In genomic region chr17:50546701-50547034, GRCh38 we compare ENCODE assay signal across 8 cellular contexts. TPM values are rescaled to one million over a fixed set of nuclear protein-coding genes. Genes with fewer than 3 reads are reported as not detected.
DNase-seq lines count a peak whose midpoint lies in the region; ATAC-seq, FAIRE-seq and TF ChIP-seq lines count a peak whose summit lies in the region.

No MANE protein-coding gene starts in this region.

- peaks cover 15 to 55% of the 10 kb centered on the region in 2 experiments; a peak in 4 of 5 replicates for H3K4me1 ChIP-seq in K562 (replicated peaks in 1 of 2; ENCODE audit: control insufficient read depth in 2 of 2, insufficient read depth in 2 of 2, low read length in 2 of 2)
- H3K4me1 ChIP-seq in muscle layer of duodenum (ENCODE audit: control insufficient read depth in 1 of 2, insufficient read depth in 2 of 2, low read length in 2 of 2): peaks cover 4 to 22% of the 10 kb centered on the region in 2 donors
- peaks cover 28% of the 10 kb centered on the region for H3K4me1 ChIP-seq in vagina

- H4K20me1 ChIP-seq in K562 (replicated peaks; ENCODE audit: control insufficient read depth, insufficient read depth, low read length): no peaks in the 10 kb centered on the region; the same call in 1 of the 2 replicates

- intact Hi-C loops in K562 (cut with micrococcal nuclease): loop anchor here (1.0 to 5.0 kb wide), 4 partner anchors 64 to 396 kb away; no protein-coding TSS in a partner anchor
- intact Hi-C loops in vagina (cut with DNase I): loop anchor here (2.0 to 5.0 kb wide), 3 partner anchors 81 to 296 kb away; no protein-coding TSS in a partner anchor

- no peak for TF ChIP-seq POLR2A in K562 (conservative IDR thresholded peaks at IDR 0.05)
- no peak for TF ChIP-seq POLR2A in vagina (IDR thresholded peaks at IDR 0.05)

- no TSS peak for BruUV-seq in K562 (replicated peaks; lab: Mats Ljungman, UMichigan)

- H3K9me1 ChIP-seq in K562 (ENCODE audit: control insufficient read depth, insufficient read depth, low read length): no peaks in the 10 kb centered on the region

- no peak for TF ChIP-seq RAD21 in K562 (CRISPR knock-in tag; conservative IDR thresholded peaks at IDR 0.05 in 1 of 2, IDR thresholded peaks at IDR 0.05 in 1 of 2)

- H3K4me3 ChIP-seq in K562 (no peak overlapping the region), muscle layer of duodenum (ENCODE audit: low read depth in 1 of 2, low read length in 2 of 2) (peak overlapping the region; percentile 21 to 70), vagina (peak overlapping the region; percentile 58 to 61)

- peaks cover 15% of the 10 kb centered on the region for H3K4me1 Mint-ChIP-seq in stimulated activated naive CD8-positive, alpha-beta T cell treated with anti-CD3 and anti-CD28 coated beads, Interleukin-15, Interleukin-2, amounts not matched to agents 100 ng/mL and 50 ng/mL, for 24 hours (ENCODE audit: low read depth)

- CTCF ChIA-PET in K562 (lab: Yijun Ruan, JAX; ENCODE audit: low intra/inter-chr PET ratio): interaction anchor here (0.6 to 2.5 kb wide), 5 partner anchors 63 to 148 kb away, joined by 5 to 11 read pairs (median 7); no protein-coding TSS in a partner anchor

- WGBS in K562 (ENCODE audit: insufficient coverage, low coverage, missing lambda C conversion rate): 44% methylated on average over 4 of the region's 4 CpGs

- H3K36me3 ChIP-seq in K562 (ENCODE audit: control insufficient read depth, insufficient read depth, low read length): no peaks in the 10 kb centered on the region
- H3K36me3 ChIP-seq in muscle layer of duodenum (ENCODE audit: control insufficient read depth in 1 of 2, insufficient read depth in 2 of 2, low read length in 2 of 2): peaks cover 0 to 21% of the 10 kb centered on the region in 2 donors
- H3K36me3 ChIP-seq in vagina: peaks cover 0 to 4% of the 10 kb centered on the region in 2 donors

- no peak for FAIRE-seq in K562 (lab: Jason Lieb, UNC)

- H3K9me3 ChIP-seq in K562 (replicated peaks; ENCODE audit: control insufficient read depth, insufficient read depth, low read depth, low read length): no peaks in the 10 kb centered on the region
- no peaks in the 10 kb centered on the region for H3K9me3 ChIP-seq in muscle layer of duodenum (ENCODE audit: control insufficient read depth in 1 of 2, low read length in 2 of 2)
- H3K9me3 ChIP-seq in vagina: no peaks in the 10 kb centered on the region

- no peak for DNase-seq in stimulated activated naive CD8-positive, alpha-beta T cell treated with anti-CD3 and anti-CD28 coated beads, Interleukin-15, Interleukin-2, amounts not matched to agents 100 U/mL and 50 U/mL, for 24 hours
- DNase-seq in K562 (ENCODE audit: extremely low read depth in 1 of 4, low spot score in 3 of 4) (no peak), vagina (ENCODE audit: extremely low spot score in 2 of 2) (no peak), DMS79 (lab: John Stamatoyannopoulos, UW) (no peak)

- H3K4me3 Mint-ChIP-seq in stimulated activated naive CD8-positive, alpha-beta T cell treated with anti-CD3 and anti-CD28 coated beads, Interleukin-15, Interleukin-2, amounts not matched to agents 100 ng/mL and 50 ng/mL, for 24 hours: peak overlapping the region; percentile 49

- H2AFZ ChIP-seq in K562 (ENCODE audit: low read depth, low read length): peak overlapping the region; percentile 46

- POLR2A ChIA-PET in K562 (lab: Yijun Ruan, JAX): no interaction called here

- no peak for ATAC-seq in stimulated activated naive CD8-positive, alpha-beta T cell treated with anti-CD3 and anti-CD28 coated beads, Interleukin-15, Interleukin-2, amounts not matched to agents 100 U/mL and 50 U/mL, for 24 hours
- ATAC-seq in K562 (no peak), HG02973 (IDR thresholded peaks at IDR 0.05; ENCODE audit: unreplicated experiment) (no peak), GM19035 (IDR thresholded peaks at IDR 0.05; ENCODE audit: unreplicated experiment) (no peak)

- TF ChIP-seq CTCF in K562 (IDR thresholded peaks at IDR 0.05 in 2 of 3, conservative IDR thresholded peaks at IDR 0.05 in 1 of 3; ENCODE audit: insufficient read depth in 2 of 3, low read depth in 1 of 3, low read length in 3 of 3) (no peak), vagina (IDR thresholded peaks at IDR 0.05) (no peak)

- H3K27me3 Mint-ChIP-seq in stimulated activated naive CD8-positive, alpha-beta T cell treated with anti-CD3 and anti-CD28 coated beads, Interleukin-15, Interleukin-2, amounts not matched to agents 100 ng/mL and 50 ng/mL, for 24 hours: peaks cover 6% of the 10 kb centered on the region

- no peaks in the 10 kb centered on the region for H3K36me3 Mint-ChIP-seq in stimulated activated naive CD8-positive, alpha-beta T cell treated with anti-CD3 and anti-CD28 coated beads, Interleukin-15, Interleukin-2, amounts not matched to agents 100 ng/mL and 50 ng/mL, for 24 hours (ENCODE audit: low read depth)

- in situ Hi-C loops in K562 (cut with MboI): loop anchor here (5.0 to 10.0 kb wide), 4 partner anchors 81 to 408 kb away; no protein-coding TSS in a partner anchor

- H3K27me3 ChIP-seq in K562 (ENCODE audit: control insufficient read depth in 2 of 2, insufficient read depth in 2 of 2, low read length in 2 of 2) (0 out of 5 replicates have a peak, but pooled peaks cover 0 to 2% of the 10 kb centered on the region in 2 experiments), muscle layer of duodenum (ENCODE audit: low read depth, low read length) (no peaks in the 10 kb centered on the region), vagina (no peaks in the 10 kb centered on the region)

- H3K27ac ChIP-seq in K562 (ENCODE audit: extremely low read depth, low read depth, low read length): no peak overlapping the region
- H3K27ac ChIP-seq in muscle layer of duodenum (ENCODE audit: low read length): no peak overlapping the region
- peak overlapping the region; percentile 93 for H3K27ac ChIP-seq in vagina

- H3K9me3 Mint-ChIP-seq in stimulated activated naive CD8-positive, alpha-beta T cell treated with anti-CD3 and anti-CD28 coated beads, Interleukin-15, Interleukin-2, amounts not matched to agents 100 ng/mL and 50 ng/mL, for 24 hours: no peaks in the 10 kb centered on the region

- no peak overlapping the region for H3K9ac ChIP-seq in K562 (ENCODE audit: insufficient read depth in 1 of 2, low read depth in 2 of 2, low read length in 2 of 2)

- H3K4me2 ChIP-seq in K562 (ENCODE audit: insufficient read depth, low read length): no peak overlapping the region

- H3K27ac Mint-ChIP-seq in stimulated activated naive CD8-positive, alpha-beta T cell treated with anti-CD3 and anti-CD28 coated beads, Interleukin-15, Interleukin-2, amounts not matched to agents 100 ng/mL and 50 ng/mL, for 24 hours: no peak overlapping the region

- H3K79me2 ChIP-seq in K562 (ENCODE audit: control insufficient read depth, insufficient read depth, low read length): no peaks in the 10 kb centered on the region

- no peak for TF ChIP-seq EP300 in K562 (IDR thresholded peaks at IDR 0.05; ENCODE audit: low read length)

RNA-seq across cellular contexts. Expression of gene SPATA20, which starts 0.3 kb away (rescaled TPM):
- 6.5 and 16.4 TPM in 2 replicates for total RNA-seq in K562 (2011; cell fraction: chromatin; rRNA removed; ENCODE audit: low replicate concordance)
- total RNA-seq in K562 (2011; cell fraction: nucleolus; rRNA removed): 10.9 and 11.0 TPM in 2 replicates
- total RNA-seq in K562 (2011; cell fraction: nucleoplasm; rRNA removed): 5.4 and 7.9 TPM in 2 replicates
- total RNA-seq in K562 (2014; rRNA removed) (1.0 and 2.6 TPM in 2 replicates), K562 (2014; rRNA removed; fragmentation: Illumina TruSeq; extraction: Trizol) (0.67 and 0.80 TPM in 2 replicates), K562 (2015; rRNA removed; fragmentation: Illumina TruSeq; extraction: Trizol) (1.8 and 2.1 TPM in 2 replicates), K562 (2021) (2.5 and 3.2 TPM in 2 replicates), vagina (73.4 TPM)
- polyA plus RNA-seq in K562 (2011; rRNA removed) (1.5 and 5.8 TPM in 2 replicates), K562 (2014; fragmentation: Illumina TruSeq; extraction: Trizol) (1.3 and 2.1 TPM in 2 replicates), K562 (2014; fragmentation: Nextera tagmentation; extraction: Ambion mirVana) (under 1 TPM; 0.08 to 0.13 TPM), K562 (2014; rRNA removed) (3.7 and 4.0 TPM in 2 replicates)
- polyA plus RNA-seq in K562 (2011; cell fraction: cytosol; rRNA removed): 1.6 and 2.9 TPM in 2 replicates
- 33.3 and 59.9 TPM in 2 replicates for polyA plus RNA-seq in K562 (2011; cell fraction: nucleus; rRNA removed)
- 2.7 and 9.9 TPM in 2 replicates for polyA plus RNA-seq in K562 (2012)
- 1.6 and 1.8 TPM in 2 replicates for polyA minus RNA-seq in K562 (2011; rRNA and poly(A)+ RNA removed)
- polyA minus RNA-seq in K562 (2011; cell fraction: cytosol; rRNA and poly(A)+ RNA removed): 0.48 and 5.2 TPM in 2 replicates
- 7.9 and 20.1 TPM in 2 replicates for polyA minus RNA-seq in K562 (2011; cell fraction: nucleus; rRNA and poly(A)+ RNA removed)

RNA-seq across cellular contexts. Expression of gene CACNA1G, which starts 13.8 kb away (rescaled TPM):
- 0.23 TPM in 2 replicates for total RNA-seq in K562 (2011; cell fraction: chromatin; rRNA removed; ENCODE audit: low replicate concordance)
- total RNA-seq in K562 (2011; cell fraction: nucleolus; rRNA removed): not detected in 2 replicates
- total RNA-seq in K562 (2011; cell fraction: nucleoplasm; rRNA removed): not detected in 2 replicates
- total RNA-seq in K562 (2014; rRNA removed): not detected in 2 replicates
- total RNA-seq in K562 (2014; rRNA removed; fragmentation: Illumina TruSeq; extraction: Trizol): not detected in 2 replicates
- total RNA-seq in K562 (2015; rRNA removed; fragmentation: Illumina TruSeq; extraction: Trizol): not detected in 2 replicates
- total RNA-seq in K562 (2021): not detected in 2 replicates
- polyA plus RNA-seq in K562 (2011; rRNA removed): 0.01 TPM in 1 of 2 replicates, not detected in the other
- 0.07 TPM in 1 of 2 replicates, not detected in the other for polyA plus RNA-seq in K562 (2011; cell fraction: cytosol; rRNA removed)
- polyA plus RNA-seq in K562 (2011; cell fraction: nucleus; rRNA removed): 0.07 TPM in 2 replicates
- polyA plus RNA-seq in K562 (2012): 0.06 TPM in 1 of 2 replicates, not detected in the other
- not detected in 2 replicates for polyA plus RNA-seq in K562 (2014; fragmentation: Illumina TruSeq; extraction: Trizol)
- polyA plus RNA-seq in K562 (2014; fragmentation: Nextera tagmentation; extraction: Ambion mirVana): not detected
- not detected in 2 replicates for polyA plus RNA-seq in K562 (2014; rRNA removed)
- not detected in 2 replicates for polyA minus RNA-seq in K562 (2011; rRNA and poly(A)+ RNA removed)
- polyA minus RNA-seq in K562 (2011; cell fraction: cytosol; rRNA and poly(A)+ RNA removed): not detected in 2 replicates
- not detected in 2 replicates for polyA minus RNA-seq in K562 (2011; cell fraction: nucleus; rRNA and poly(A)+ RNA removed)
- 4.9 TPM for total RNA-seq in vagina

RNA-seq across cellular contexts. Expression of gene EPN3, which starts 14.1 kb away (rescaled TPM):
- 0.09 TPM in 1 of 2 replicates, not detected in the other for total RNA-seq in K562 (2011; cell fraction: chromatin; rRNA removed; ENCODE audit: low replicate concordance)
- total RNA-seq in K562 (2011; cell fraction: nucleolus; rRNA removed): 0.33 TPM in 1 of 2 replicates, not detected in the other
- not detected in 2 replicates for total RNA-seq in K562 (2011; cell fraction: nucleoplasm; rRNA removed)
- total RNA-seq in K562 (2014; rRNA removed) (not detected in 2 replicates), K562 (2014; rRNA removed; fragmentation: Illumina TruSeq; extraction: Trizol) (not detected in 2 replicates), K562 (2015; rRNA removed; fragmentation: Illumina TruSeq; extraction: Trizol) (not detected in 2 replicates), K562 (2021) (0.16 TPM in 2 replicates), vagina (21.9 TPM)
- polyA plus RNA-seq in K562 (2011; rRNA removed) (not detected in 2 replicates), K562 (2014; fragmentation: Illumina TruSeq; extraction: Trizol) (not detected in 2 replicates), K562 (2014; fragmentation: Nextera tagmentation; extraction: Ambion mirVana) (not detected), K562 (2014; rRNA removed) (not detected in 2 replicates)
- 0.01 TPM in 1 of 2 replicates, not detected in the other for polyA plus RNA-seq in K562 (2011; cell fraction: cytosol; rRNA removed)
- polyA plus RNA-seq in K562 (2011; cell fraction: nucleus; rRNA removed): 0.04 and 0.07 TPM in 2 replicates
- not detected in 2 replicates for polyA plus RNA-seq in K562 (2012)
- polyA minus RNA-seq in K562 (2011; rRNA and poly(A)+ RNA removed): 0.09 TPM in 1 of 2 replicates, not detected in the other
- polyA minus RNA-seq in K562 (2011; cell fraction: cytosol; rRNA and poly(A)+ RNA removed): not detected in 2 replicates
- 0.11 TPM in 1 of 2 replicates, not detected in the other for polyA minus RNA-seq in K562 (2011; cell fraction: nucleus; rRNA and poly(A)+ RNA removed)

RNA-seq across cellular contexts. Expression of gene MYCBPAP, which starts 38.4 kb away (rescaled TPM):
- total RNA-seq in K562 (2011; cell fraction: chromatin; rRNA removed; ENCODE audit: low replicate concordance): not detected in 2 replicates
- total RNA-seq in K562 (2011; cell fraction: nucleolus; rRNA removed): 0.50 TPM in 1 of 2 replicates, not detected in the other
- 0.31 and 1.5 TPM in 2 replicates for total RNA-seq in K562 (2011; cell fraction: nucleoplasm; rRNA removed)
- not detected in 2 replicates for total RNA-seq in K562 (2014; rRNA removed)
- not detected in 2 replicates for total RNA-seq in K562 (2014; rRNA removed; fragmentation: Illumina TruSeq; extraction: Trizol)
- not detected in 2 replicates for total RNA-seq in K562 (2015; rRNA removed; fragmentation: Illumina TruSeq; extraction: Trizol)
- not detected in 2 replicates for total RNA-seq in K562 (2021)
- polyA plus RNA-seq in K562 (2011; rRNA removed): not detected in 2 replicates
- not detected in 2 replicates for polyA plus RNA-seq in K562 (2011; cell fraction: cytosol; rRNA removed)
- polyA plus RNA-seq in K562 (2011; cell fraction: nucleus; rRNA removed): 0.07 TPM in 1 of 2 replicates, not detected in the other
- not detected in 2 replicates for polyA plus RNA-seq in K562 (2012)
- not detected in 2 replicates for polyA plus RNA-seq in K562 (2014; fragmentation: Illumina TruSeq; extraction: Trizol)
- not detected for polyA plus RNA-seq in K562 (2014; fragmentation: Nextera tagmentation; extraction: Ambion mirVana)
- not detected in 2 replicates for polyA plus RNA-seq in K562 (2014; rRNA removed)
- polyA minus RNA-seq in K562 (2011; rRNA and poly(A)+ RNA removed): not detected in 2 replicates
- polyA minus RNA-seq in K562 (2011; cell fraction: cytosol; rRNA and poly(A)+ RNA removed): not detected in 2 replicates
- polyA minus RNA-seq in K562 (2011; cell fraction: nucleus; rRNA and poly(A)+ RNA removed): not detected in 2 replicates
- total RNA-seq in vagina: not detected

Comparison
In these comparisons a context has a peak if more than half of its experiments do, and no peak if none do; other contexts are left out.
1. RNA of gene EPN3, which starts 14.1 kb away (total RNA-seq): 21.9 TPM in vagina (single experiment); 0.09 to 0.33 TPM in K562; every median in the first group is over 10 times any median in the second.